In the genomic region with DNA sequence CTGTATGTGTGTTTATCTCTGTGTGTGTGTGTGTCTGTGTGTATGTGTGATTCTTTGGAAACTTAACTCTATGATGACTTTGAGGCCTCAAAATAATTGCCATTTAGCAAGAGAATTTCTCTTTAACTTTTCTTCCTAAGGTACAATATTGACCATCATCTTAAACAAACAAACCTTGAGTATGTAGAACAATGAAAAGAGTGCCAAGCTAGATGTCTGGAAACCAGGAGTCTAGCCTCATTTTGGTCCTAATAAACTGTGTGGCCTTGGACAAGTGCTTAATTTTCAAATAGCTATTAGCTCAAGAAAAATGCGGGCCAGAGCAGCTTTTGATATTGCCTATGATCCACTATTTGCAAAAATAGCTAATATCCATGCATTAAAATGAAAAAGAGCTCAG, we compare ENCODE assay signal across 23 cellular contexts.
"Had no signal": no experiment of that assay in that cellular context is flagged by ENCODE, and none has a peak within 500 bp of the region (broad histone marks: within the 10 kb centered on the region; RNA-seq: fewer than 3 reads in every experiment).

No MANE protein-coding gene starts in this region.

- FAIRE-seq: colon, endometrium, endothelial cell of umbilical vein, frontal cortex had no signal

- DNase-seq: colonic mucosa; cortex of kidney; dermis blood vessel endothelial cell; dorsolateral prefrontal cortex; effector CD4-positive, alpha-beta T cell; effector CD8-positive, alpha-beta T cell; effector memory CD4-positive, alpha-beta T cell; effector memory CD8-positive, alpha-beta T cell; endodermal cell; erythroblast; esophagus squamous epithelium; foreskin fibroblast; foreskin keratinocyte; foreskin melanocyte; gastrocnemius medialis; glutamatergic neuron; head of caudate nucleus; heart left ventricle; heart right ventricle had no signal
